ENCODE assay signal across 27 cellular contexts in genomic region chr3:119125742-119126507, GRCh38. TPM values are rescaled to one million over a fixed set of nuclear protein-coding genes. Genes with fewer than 3 reads are reported as not detected.
DNase-seq lines count a peak whose midpoint lies in the region; ATAC-seq and TF ChIP-seq lines count a peak whose summit lies in the region.
"Had no signal": no experiment of that assay in that cellular context is flagged by ENCODE, and none has a peak within 500 bp of the region (broad histone marks: within the 10 kb centered on the region; RNA-seq: fewer than 3 reads in every experiment).

No MANE protein-coding gene starts in this region.

- no peak overlapping the region for H3K27ac ChIP-seq in mesendoderm (ENCODE audit: low read depth, low read length)
- H3K27ac ChIP-seq: A549 had no signal

- H3K4me2 ChIP-seq in mesendoderm (ENCODE audit: low read length) = no peak overlapping the region
- H3K4me2 ChIP-seq: A549 had no signal

- no peaks in the 10 kb centered on the region for H3K79me1 ChIP-seq in mesendoderm (ENCODE audit: low read length)

- BruUV-seq in Calu3 (replicated peaks; lab: Mats Ljungman, UMichigan) = no TSS peak

- H3K36me3 ChIP-seq in mesendoderm (ENCODE audit: control insufficient read depth, insufficient read depth, low read length) = no peaks in the 10 kb centered on the region
- H3K36me3 ChIP-seq: HAP-1 had no signal

- CTCF ChIA-PET in Calu3 (lab: Charles Lee) = no interaction called here

- H3K36me3 Mint-ChIP-seq in Calu3 (ENCODE audit: insufficient read depth, unreplicated experiment) = no peaks in the 10 kb centered on the region
- H3K36me3 Mint-ChIP-seq in activated T-cell treated with anti-CD3 and anti-CD28 coated beads, Interleukin-2, amount 50 U/mL, for 72 hours (ENCODE audit: insufficient read depth in 2 of 2) = peaks cover 0 to 3% of the 10 kb centered on the region in 2 donors
- H3K36me3 Mint-ChIP-seq: CD8-positive, alpha-beta T cell had no signal

- H3K27me3 ChIP-seq in mesendoderm (ENCODE audit: insufficient read depth, low read length, poor library complexity) = no peaks in the 10 kb centered on the region

- no CpG with 5 or more reads among the region's 17 CpGs for WGBS in mesendoderm (ENCODE audit: extremely low coverage, insufficient coverage, low lambda C conversion rate)

- H2BK5ac ChIP-seq in mesendoderm (ENCODE audit: low read length) = no peak overlapping the region

- no peak overlapping the region for H3K9ac ChIP-seq in mesendoderm (ENCODE audit: low read length)

- no peaks in the 10 kb centered on the region for H3K79me2 ChIP-seq in mesendoderm (ENCODE audit: control insufficient read depth, insufficient read depth, low read length)

- H3K9me3 Mint-ChIP-seq in Calu3 (ENCODE audit: low read depth, unreplicated experiment) = peaks cover 2% of the 10 kb centered on the region
- H3K9me3 Mint-ChIP-seq in activated T-cell treated with anti-CD3 and anti-CD28 coated beads, Interleukin-2, amount 50 U/mL, for 72 hours = peaks cover 0 to 2% of the 10 kb centered on the region in 2 donors
- H3K9me3 Mint-ChIP-seq: CD8-positive, alpha-beta T cell; HFFc6 had no signal

- no peak overlapping the region for H2BK15ac ChIP-seq in mesendoderm (replicated peaks; ENCODE audit: low read depth)

- H4K8ac ChIP-seq in mesendoderm (ENCODE audit: low read depth, low read length) = no peak overlapping the region

- TF ChIP-seq CTCF in GM20000 (IDR thresholded peaks at IDR 0.05; ENCODE audit: extremely low read depth, missing control alignments) (no peak), Calu3 (IDR thresholded peaks at IDR 0.05; ENCODE audit: unreplicated experiment) (no peak)

- peak overlapping the region; percentile 34 for H3K56ac ChIP-seq in mesendoderm (ENCODE audit: low read length)

- no peak overlapping the region for H3K23ac ChIP-seq in mesendoderm (ENCODE audit: low read length)

- ATAC-seq in activated T-cell treated with anti-CD3 and anti-CD28 coated beads, Interleukin-2, amount 50 U/mL, for 72 hours (replicated peaks in 1 of 2) = no peak
- ATAC-seq: A549; CD8-positive, alpha-beta T cell; K562 had no signal

- H3K4me1 Mint-ChIP-seq in Calu3 (ENCODE audit: low read depth, unreplicated experiment) = no peaks in the 10 kb centered on the region
- H3K4me1 Mint-ChIP-seq in activated T-cell treated with anti-CD3 and anti-CD28 coated beads, Interleukin-2, amount 50 U/mL, for 72 hours (ENCODE audit: low read depth) = no peaks in the 10 kb centered on the region

- H2AK5ac ChIP-seq in mesendoderm (ENCODE audit: low read length) = no peak overlapping the region

- DNase-seq in NCI-H82 (lab: John Stamatoyannopoulos, UW) (peak; percentile 78), ecto neural progenitor cell (ENCODE audit: low spot score) (peak; percentile 58), mesendoderm (peak; percentile 14), GM20000 (ENCODE audit: low spot score) (no peak), Calu3 (no peak), midbrain (lab: John Stamatoyannopoulos, UW) (no peak)
- DNase-seq in activated T-cell treated with anti-CD3 and anti-CD28 coated beads, Interleukin-2, amount 50 U/mL, for 72 hours = no peak
- DNase-seq: AML-193; C1 segment of cervical spinal cord; Caco-2; CD8-positive, alpha-beta T cell; DMS 273 treated with DMSO at 0.1 percent for 48 hours; DMS79 treated with DMSO at 0.1 percent for 48 hours; HFFc6; Kasumi-1; NCI-H1105; NCI-H1436 treated with DMSO at 0.1 percent for 48 hours; NCI-H1930; NCI-H2107; NCI-H524; NCI-H774; RPMI8226; SHP77 had no signal

- H3K18ac ChIP-seq in mesendoderm (ENCODE audit: low read length) = no peak overlapping the region

- no peaks in the 10 kb centered on the region for H3K27me3 Mint-ChIP-seq in Calu3 (ENCODE audit: unreplicated experiment)
- H3K27me3 Mint-ChIP-seq in activated T-cell treated with anti-CD3 and anti-CD28 coated beads, Interleukin-2, amount 50 U/mL, for 72 hours (ENCODE audit: low read depth) = peaks cover 9% of the 10 kb centered on the region

- no peak overlapping the region for H3K27ac Mint-ChIP-seq in Calu3 (ENCODE audit: unreplicated experiment)
- H3K27ac Mint-ChIP-seq in activated T-cell treated with anti-CD3 and anti-CD28 coated beads, Interleukin-2, amount 50 U/mL, for 72 hours = no peak overlapping the region
- H3K27ac Mint-ChIP-seq: CD8-positive, alpha-beta T cell; HFFc6 had no signal

- no peak overlapping the region for H3K4me3 ChIP-seq in mesendoderm (ENCODE audit: low read length)
- H3K4me3 ChIP-seq: A549, HAP-1, K562 had no signal

- H3K4me1 ChIP-seq in mesendoderm (ENCODE audit: control insufficient read depth, low read depth, low read length) = no peaks in the 10 kb centered on the region
- H3K4me1 ChIP-seq: A549, HAP-1 had no signal

- no peak overlapping the region for H3K4me3 Mint-ChIP-seq in Calu3 (ENCODE audit: low read depth, unreplicated experiment)
- H3K4me3 Mint-ChIP-seq in activated T-cell treated with anti-CD3 and anti-CD28 coated beads, Interleukin-2, amount 50 U/mL, for 72 hours = no peak overlapping the region
- H3K4me3 Mint-ChIP-seq: CD8-positive, alpha-beta T cell; HFFc6 had no signal

- intact Hi-C loops in Calu3 (cut with micrococcal nuclease; ENCODE audit: unreplicated experiment) = no loop called here

- H4K5ac ChIP-seq in mesendoderm (ENCODE audit: low read length) = no peak overlapping the region

- H3K4ac ChIP-seq in mesendoderm (ENCODE audit: low read depth, low read length) = no peak overlapping the region

- no peak overlapping the region for H2BK120ac ChIP-seq in mesendoderm (ENCODE audit: low read depth, low read length)

RNA-seq across cellular contexts. Expression of gene TEX55, which starts 20.0 kb away (rescaled TPM):
- not detected for polyA plus RNA-seq in mesendoderm (2013, experiment 1 of 2)
- polyA plus RNA-seq in mesendoderm (2013, experiment 2 of 2) = not detected
- total RNA-seq in Calu3 (2022) = not detected in 2 replicates
- not detected for total RNA-seq in activated T-cell treated with anti-CD3 and anti-CD28 coated beads, Interleukin-2, amount 50 U/mL, for 72 hours
- total RNA-seq: Caco-2; CD8-positive, alpha-beta T cell; HFFc6; K562; M059J had no signal
- polyA plus RNA-seq: K562 had no signal

RNA-seq across cellular contexts. Expression of gene UPK1B, which starts 47.5 kb away (rescaled TPM):
- 0.93 TPM for polyA plus RNA-seq in mesendoderm (2013, experiment 1 of 2)
- 0.59 TPM for polyA plus RNA-seq in mesendoderm (2013, experiment 2 of 2)
- total RNA-seq in Calu3 (2022) = 26.9 and 32.8 TPM in 2 replicates
- not detected for total RNA-seq in activated T-cell treated with anti-CD3 and anti-CD28 coated beads, Interleukin-2, amount 50 U/mL, for 72 hours
- total RNA-seq: CD8-positive, alpha-beta T cell had no signal

Comparison
In these comparisons a context has a peak if more than half of its experiments do, and no peak if none do; other contexts are left out.
1. DNase-seq: peak in NCI-H82 (single experiment), ecto neural progenitor cell (single experiment) and mesendoderm (single experiment); none in GM20000 (single experiment), Calu3 (single experiment), midbrain (single experiment) and activated T-cell treated with anti-CD3 and anti-CD28 coated beads, Interleukin-2, amount 50 U/mL, for 72 hours (0 of 2).
2. RNA of gene UPK1B, which starts 47.5 kb away (total RNA-seq): 26.9 to 32.8 TPM in Calu3; not detected in activated T-cell treated with anti-CD3 and anti-CD28 coated beads, Interleukin-2, amount 50 U/mL, for 72 hours; every median in the first group is over 10 times any median in the second.